8 cellular contexts compared by ENCODE assay signal in the genomic region with DNA sequence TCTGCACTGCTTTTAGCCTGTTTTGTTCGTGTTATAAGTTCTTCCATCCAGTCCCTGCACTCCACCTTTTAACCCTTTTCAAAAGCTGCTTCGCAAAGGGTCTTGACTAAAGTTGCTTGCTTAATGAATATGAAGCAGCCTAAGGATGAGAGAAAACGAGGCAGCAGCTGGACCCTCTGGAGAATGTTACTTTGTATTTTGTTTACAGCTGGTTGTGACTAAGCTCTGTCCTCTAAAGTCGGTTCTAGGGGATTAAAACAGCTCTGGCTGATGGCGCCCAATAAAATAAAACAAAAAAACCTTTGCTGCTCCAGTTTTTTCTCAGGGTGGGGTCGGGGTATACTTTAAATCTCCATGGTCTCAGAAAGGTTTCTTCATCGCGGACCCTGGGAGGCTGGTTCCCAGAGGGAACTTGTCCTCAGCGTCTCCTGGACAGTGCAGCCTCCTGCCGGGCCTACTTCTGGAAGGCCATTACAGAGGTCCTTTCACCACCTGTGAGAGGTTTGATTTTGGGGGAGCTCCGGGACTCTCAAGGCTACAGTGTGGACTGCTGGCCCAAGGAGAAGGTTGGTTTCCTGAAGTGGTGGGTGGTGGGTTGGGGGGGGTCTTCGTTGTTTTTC. TPM values are rescaled to one million over a fixed set of nuclear protein-coding genes. Genes with fewer than 3 reads are reported as not detected.
DNase-seq lines count a peak whose midpoint lies in the region; ATAC-seq and TF ChIP-seq lines count a peak whose summit lies in the region.

No MANE protein-coding gene starts in this region.

- no peak for TF ChIP-seq CTCF in DOHH2 (IDR thresholded peaks at IDR 0.05; ENCODE audit: low read depth, low read length, poor library complexity, severe bottlenecking)
- no peak for TF ChIP-seq CTCF in chondrocyte (IDR thresholded peaks at IDR 0.05)

- H3K9me2 ChIP-seq in DOHH2 (replicated peaks; ENCODE audit: control insufficient read depth, low read length) = no peaks in the 10 kb centered on the region

- ATAC-seq in HG02885 (IDR thresholded peaks at IDR 0.05; ENCODE audit: poor library complexity, unreplicated experiment) (no peak), GM21825 (IDR thresholded peaks at IDR 0.05; ENCODE audit: unreplicated experiment) (no peak)

- peaks cover 19% of the 10 kb centered on the region for H3K36me3 Mint-ChIP-seq in chondrocyte (ENCODE audit: low read depth)

- H3K4me1 ChIP-seq in DOHH2 (ENCODE audit: control insufficient read depth, low read length) (peaks cover 51% of the 10 kb centered on the region), muscle layer of duodenum (ENCODE audit: control insufficient read depth in 1 of 2, insufficient read depth in 2 of 2, low read length in 2 of 2) (peaks cover 22 to 47% of the 10 kb centered on the region in 2 donors)

- H3K27ac Mint-ChIP-seq in chondrocyte (ENCODE audit: unreplicated experiment) = peak overlapping the region; percentile 94

- peaks cover 53% of the 10 kb centered on the region for H3K4me1 Mint-ChIP-seq in chondrocyte (ENCODE audit: low read depth)

- H3K27me3 Mint-ChIP-seq in chondrocyte (ENCODE audit: low read depth) = no peaks in the 10 kb centered on the region

- in situ Hi-C loops in KBM-7 (cut with MboI; ENCODE audit: low pct_unique_long_range_greater_than_20kb, low sequenced_read_pairs) = no loop called here

- H3K36me3 ChIP-seq in DOHH2 (ENCODE audit: control insufficient read depth, low read length) = peaks cover 78% of the 10 kb centered on the region
- peaks cover 12 to 16% of the 10 kb centered on the region in 2 donors for H3K36me3 ChIP-seq in muscle layer of duodenum (ENCODE audit: control insufficient read depth in 1 of 2, insufficient read depth in 2 of 2, low read length in 2 of 2)

- H3K27me3 ChIP-seq in DOHH2 (ENCODE audit: control insufficient read depth, low read length) (no peaks in the 10 kb centered on the region), muscle layer of duodenum (ENCODE audit: low read depth, low read length) (no peaks in the 10 kb centered on the region)

- H3K79me2 ChIP-seq in DOHH2 (ENCODE audit: control insufficient read depth, low read length) = peaks cover 97% of the 10 kb centered on the region

- peak overlapping the region; percentile 76 for H3K4me3 Mint-ChIP-seq in chondrocyte (ENCODE audit: unreplicated experiment)

- H3K9me3 Mint-ChIP-seq in chondrocyte (ENCODE audit: low read depth) = no peaks in the 10 kb centered on the region

- peak overlapping the region; percentile 78 for H3K4me2 ChIP-seq in DOHH2 (ENCODE audit: low read length)

- H3K9me3 ChIP-seq in DOHH2 (ENCODE audit: control insufficient read depth, insufficient read depth, low read length) = no peaks in the 10 kb centered on the region
- no peaks in the 10 kb centered on the region for H3K9me3 ChIP-seq in muscle layer of duodenum (ENCODE audit: control insufficient read depth in 1 of 2, low read length in 2 of 2)

- H3K27ac ChIP-seq in DOHH2 (ENCODE audit: low read depth, low read length) (peak overlapping the region; percentile 55), muscle layer of duodenum (ENCODE audit: low read length) (peak overlapping the region; percentile 78)

- peak; percentile 51 for DNase-seq in NAMALWA (ENCODE audit: low spot score)
- no peak for DNase-seq in chondrocyte (ENCODE audit: low spot score)
- DNase-seq in H4 (ENCODE audit: low spot score) = no peak
- no peak for DNase-seq in KBM-7

- H3F3A ChIP-seq in DOHH2 (ENCODE audit: control insufficient read depth, insufficient read depth) = peaks cover 53% of the 10 kb centered on the region

- H3K4me3 ChIP-seq in DOHH2 (ENCODE audit: low read length) (peak overlapping the region; percentile 98), muscle layer of duodenum (ENCODE audit: low read depth in 1 of 2, low read length in 2 of 2) (peak overlapping the region; percentile 66 to 93)

- peaks cover 40% of the 10 kb centered on the region for H4K20me1 ChIP-seq in DOHH2 (ENCODE audit: control insufficient read depth, insufficient read depth, low read depth, low read length)

RNA-seq across cellular contexts. Expression of gene RBM4, which starts 0.8 kb away (rescaled TPM):
- total RNA-seq in chondrocyte = 109 to 118 TPM (median 117 TPM) in 3 replicates
- total RNA-seq in H4 (2014; rRNA removed; shearing (Covaris generic)) = 159 and 164 TPM in 2 replicates

RNA-seq across cellular contexts. Expression of gene RBM14, which starts 21.2 kb away (rescaled TPM):
- total RNA-seq in chondrocyte = 43.9 to 65.2 TPM (median 45.6 TPM) in 3 replicates
- total RNA-seq in H4 (2014; rRNA removed; shearing (Covaris generic)) = 27.5 and 34.3 TPM in 2 replicates

RNA-seq across cellular contexts. Expression of gene RBM4B, which starts 40.0 kb away (rescaled TPM):
- total RNA-seq in chondrocyte = 19.6 to 26.3 TPM (median 22.5 TPM) in 3 replicates
- 31.2 and 46.5 TPM in 2 replicates for total RNA-seq in H4 (2014; rRNA removed; shearing (Covaris generic))

RNA-seq across cellular contexts. Expression of gene CCS, which starts 44.7 kb away (rescaled TPM):
- total RNA-seq in chondrocyte = 31.0 to 34.2 TPM (median 32.3 TPM) in 3 replicates
- 21.6 and 25.3 TPM in 2 replicates for total RNA-seq in H4 (2014; rRNA removed; shearing (Covaris generic))

RNA-seq across cellular contexts. Expression of gene CCDC87, which starts 44.8 kb away (rescaled TPM):
- 0.23 to 0.32 TPM (median 0.27 TPM) in 3 replicates for total RNA-seq in chondrocyte
- 0.04 and 0.56 TPM in 2 replicates for total RNA-seq in H4 (2014; rRNA removed; shearing (Covaris generic))
